ENCODE assay signal across 27 cellular contexts in the genomic region with DNA sequence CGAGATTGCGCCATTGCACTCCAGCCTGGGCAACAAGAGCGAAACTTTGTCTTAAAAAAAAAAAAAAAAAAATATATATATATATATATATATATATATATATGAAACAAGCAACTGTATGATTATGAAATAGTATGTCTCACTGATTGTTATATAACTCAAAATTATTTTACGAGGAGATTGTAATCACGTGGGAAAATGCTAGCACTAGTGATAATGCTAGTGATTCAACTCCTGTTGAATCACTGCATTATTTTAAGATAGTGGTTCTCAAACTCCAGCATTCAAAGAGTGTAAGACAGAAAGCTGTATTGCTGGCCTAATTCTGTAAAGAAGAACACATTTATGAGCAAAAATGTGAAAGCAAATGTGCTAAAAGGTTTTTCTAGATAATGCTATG. TPM values are rescaled to one million over a fixed set of nuclear protein-coding genes. Genes with fewer than 3 reads are reported as not detected.
"Had no signal": no experiment of that assay in that cellular context is flagged by ENCODE, and none has a peak within 500 bp of the region (broad histone marks: within the 10 kb centered on the region; RNA-seq: fewer than 3 reads in every experiment).

No MANE protein-coding gene starts in this region.

- H3K79me2 ChIP-seq: hepatocyte had no signal

- H3K9ac ChIP-seq: neural progenitor cell had no signal

- H3K4me1 ChIP-seq: foreskin keratinocyte, gastroesophageal sphincter, heart left ventricle, left lung, neural progenitor cell, right atrium auricular region, suprapubic skin, transverse colon, vagina had no signal

- DNase-seq: dermis blood vessel endothelial cell; effector memory CD4-positive, alpha-beta T cell; foreskin keratinocyte; heart left ventricle; left cardiac atrium; left lung; mesendoderm; midbrain; naive thymus-derived CD4-positive, alpha-beta T cell; nucleus accumbens; stimulated activated CD4-positive, alpha-beta T cell treated with anti-CD3 and anti-CD28 coated beads, Interleukin-15, amount 100 ng/mL, for 24 hours; stimulated activated CD4-positive, alpha-beta T cell treated with anti-CD3 and anti-CD28 coated beads, Interleukin-4, amount 100 ng/mL, for 1 hour; stimulated activated CD8-positive, alpha-beta memory T cell treated with anti-CD3 and anti-CD28 coated beads, Interleukin-4, amount 100 ng/mL, for 48 hours; stimulated activated naive CD4-positive, alpha-beta T cell; stimulated activated naive CD8-positive, alpha-beta T cell treated with anti-CD3 and anti-CD28 coated beads, Interleukin-15, amount 100 ng/mL, for 72 hours; transverse colon had no signal

- H3K9me3 ChIP-seq: gastroesophageal sphincter, heart left ventricle, left lung, prostate gland, right atrium auricular region, suprapubic skin, transverse colon, vagina had no signal

- H3K27ac ChIP-seq: foreskin keratinocyte, gastroesophageal sphincter, heart left ventricle, hepatocyte, left lung, neural progenitor cell, prostate gland, right atrium auricular region, suprapubic skin, transverse colon, vagina had no signal

- H3K27me3 ChIP-seq: foreskin keratinocyte, heart left ventricle, hepatocyte, left lung, neural progenitor cell, right atrium auricular region, suprapubic skin, transverse colon, vagina had no signal

- FAIRE-seq: endothelial cell of umbilical vein, islet of Langerhans had no signal

- ATAC-seq: foreskin keratinocyte; gastroesophageal sphincter; heart left ventricle; left lung; naive thymus-derived CD4-positive, alpha-beta T cell; sciatic nerve; stimulated activated naive CD8-positive, alpha-beta T cell treated with anti-CD3 and anti-CD28 coated beads, Interleukin-15, amount 100 ng/mL, for 72 hours had no signal

- H2AFZ ChIP-seq: hepatocyte, neural progenitor cell had no signal

- H3K36me3 ChIP-seq: gastroesophageal sphincter, heart left ventricle, left lung, neural progenitor cell, prostate gland, right atrium auricular region, suprapubic skin, transverse colon, vagina had no signal

- H3K4me3 ChIP-seq: coronary artery, gastroesophageal sphincter, heart left ventricle, hepatocyte, left lung, neural progenitor cell, prostate gland, right atrium auricular region, suprapubic skin, transverse colon, vagina had no signal

- H3K4me2 ChIP-seq: hepatocyte, neural progenitor cell had no signal

RNA-seq across cellular contexts. Expression of gene PTPN3, which starts 12.4 kb away (rescaled TPM):
- total RNA-seq: endothelial cell of umbilical vein had no signal
- polyA plus RNA-seq: naive thymus-derived CD4-positive, alpha-beta T cell had no signal
